1 cellular context compared by ENCODE assay signal in genomic region chr11:33669598-33670249, GRCh38.
TF ChIP-seq lines count a peak whose summit lies in the region.

No MANE protein-coding gene starts in this region.

TF ChIP-seq in GM23338, 12 proteins besides CTCF, POLR2A, EP300 and RAD21 (continued from another document):
- TF ChIP-seq ZNF462 (CRISPR knock-in tag; IDR thresholded peaks at IDR 0.05) (no peak), ZNF114 (CRISPR knock-in tag; IDR thresholded peaks at IDR 0.05) (no peak), POLR2AphosphoS5 (IDR thresholded peaks at IDR 0.05; ENCODE audit: low read depth) (no peak), EZH2phosphoT487 (IDR thresholded peaks at IDR 0.05; ENCODE audit: unreplicated experiment) (no peak), REST (IDR thresholded peaks at IDR 0.05; ENCODE audit: unreplicated experiment) (no peak)
